In genomic region chr12:15114501-15114900, GRCh38 we compare ENCODE assay signal across 29 cellular contexts.
"Had no signal": no experiment of that assay in that cellular context is flagged by ENCODE, and none has a peak within 500 bp of the region (broad histone marks: within the 10 kb centered on the region; RNA-seq: fewer than 3 reads in every experiment).

No MANE protein-coding gene starts in this region.

- H3K4me3 ChIP-seq: adrenal gland, body of pancreas, colonic mucosa, esophagus squamous epithelium, gastroesophageal sphincter, heart right ventricle had no signal

- H3K27me3 ChIP-seq: adrenal gland, body of pancreas, colonic mucosa, esophagus squamous epithelium, gastroesophageal sphincter, heart right ventricle had no signal

- H3K9me3 Mint-ChIP-seq: activated CD4-positive, alpha-beta memory T cell treated with anti-CD3 and anti-CD28 coated beads, Interleukin-2, amount 10 ng/mL, durations not matched to agents 7 days and 5 days; activated CD4-positive, alpha-beta T cell treated with anti-CD3 and anti-CD28 coated beads, Interleukin-2, amount 10 ng/mL, durations not matched to agents 7 days and 5 days; activated naive CD4-positive, alpha-beta T cell treated with anti-CD3 and anti-CD28 coated beads for 36 hours; activated naive CD4-positive, alpha-beta T cell treated with anti-CD3 and anti-CD28 coated beads, Interleukin-2, amount 50 U/mL, for 24 hours; activated naive CD8-positive, alpha-beta T cell treated with anti-CD3 and anti-CD28 coated beads for 36 hours; activated naive CD8-positive, alpha-beta T cell treated with anti-CD3 and anti-CD28 coated beads, Interleukin-2, amount 50 U/mL, for 24 hours; activated T-cell treated with anti-CD3 and anti-CD28 coated beads, Interleukin-2, amount 50 U/mL, for 4 hours; activated T-helper 1 cell treated with anti-CD3 and anti-CD28 coated beads, Interleukin-12 subunit alpha, Interleukin-12 subunit beta, Interleukin-2, Interleukin-4 antibody, amounts not matched to agents 30 ng/mL and 10 ng/mL and 1 ng/mL, durations not matched to agents 14 hours and 24 hours and 36 hours; activated T-helper 2 cell treated with anti-CD3 and anti-CD28 coated beads, Interferon-gamma antibody, Interleukin-2, Interleukin-4, amounts not matched to agents 10 μg/mL and 5 μg/mL and 100 μg/mL, durations not matched to agents 14 hours and 24 hours and 36 hours had no signal

- H3K4me1 Mint-ChIP-seq: activated CD4-positive, alpha-beta memory T cell treated with anti-CD3 and anti-CD28 coated beads, Interleukin-2, amount 10 ng/mL, durations not matched to agents 7 days and 5 days; activated CD4-positive, alpha-beta T cell treated with anti-CD3 and anti-CD28 coated beads, Interleukin-2, amount 10 ng/mL, durations not matched to agents 7 days and 5 days; activated naive CD4-positive, alpha-beta T cell treated with anti-CD3 and anti-CD28 coated beads, Interleukin-2, amount 50 U/mL, for 24 hours; activated naive CD8-positive, alpha-beta T cell treated with anti-CD3 and anti-CD28 coated beads for 36 hours; activated naive CD8-positive, alpha-beta T cell treated with anti-CD3 and anti-CD28 coated beads, Interleukin-2, amount 50 U/mL, for 24 hours had no signal

- H3K4me1 ChIP-seq: body of pancreas, colonic mucosa, esophagus squamous epithelium had no signal

- DNase-seq: activated CD4-positive, alpha-beta memory T cell treated with anti-CD3 and anti-CD28 coated beads, Interleukin-2, amount 10 ng/mL, durations not matched to agents 7 days and 5 days; activated CD4-positive, alpha-beta T cell treated with anti-CD3 and anti-CD28 coated beads for 1 hour; activated CD4-positive, alpha-beta T cell treated with anti-CD3 and anti-CD28 coated beads for 4 hours; activated CD4-positive, alpha-beta T cell treated with anti-CD3 and anti-CD28 coated beads, Interleukin-2, amount 10 ng/mL, durations not matched to agents 7 days and 5 days; activated CD4-positive, alpha-beta T cell treated with anti-CD3 and anti-CD28 coated beads, Interleukin-2, amount 50 U/mL, for 4 hours; activated effector memory CD4-positive, alpha-beta T cell treated with anti-CD3 and anti-CD28 coated beads, Interleukin-2, amount 50 U/mL, for 16 hours; activated naive CD4-positive, alpha-beta T cell treated with anti-CD3 and anti-CD28 coated beads for 36 hours; activated naive CD8-positive, alpha-beta T cell treated with anti-CD3 and anti-CD28 coated beads for 36 hours; activated naive CD8-positive, alpha-beta T cell treated with anti-CD3 and anti-CD28 coated beads, Interleukin-2, amount 50 U/mL, for 24 hours; activated T-cell treated with anti-CD3 and anti-CD28 coated beads, Interleukin-2, amount 50 U/mL, for 4 hours; adrenal gland; amygdala; aorta; body of pancreas; central memory CD4-positive, alpha-beta T cell; cerebellar nuclear complex; colonic mucosa; effector CD8-positive, alpha-beta T cell; esophagus squamous epithelium; foreskin melanocyte; heart right ventricle; T-helper 2 cell had no signal

- H3K36me3 Mint-ChIP-seq: activated naive CD4-positive, alpha-beta T cell treated with anti-CD3 and anti-CD28 coated beads, Interleukin-2, amount 50 U/mL, for 24 hours; activated naive CD8-positive, alpha-beta T cell treated with anti-CD3 and anti-CD28 coated beads for 36 hours had no signal

- ATAC-seq: activated naive CD8-positive, alpha-beta T cell treated with anti-CD3 and anti-CD28 coated beads, Interleukin-2, amount 50 U/mL, for 24 hours; activated T-cell treated with anti-CD3 and anti-CD28 coated beads, Interleukin-2, amount 50 U/mL, for 4 hours; body of pancreas; gastroesophageal sphincter; heart right ventricle had no signal

- H3K4me3 Mint-ChIP-seq: activated CD4-positive, alpha-beta memory T cell treated with anti-CD3 and anti-CD28 coated beads, Interleukin-2, amount 10 ng/mL, durations not matched to agents 7 days and 5 days; activated CD4-positive, alpha-beta T cell treated with anti-CD3 and anti-CD28 coated beads, Interleukin-2, amount 10 ng/mL, durations not matched to agents 7 days and 5 days; activated naive CD4-positive, alpha-beta T cell treated with anti-CD3 and anti-CD28 coated beads for 36 hours; activated naive CD4-positive, alpha-beta T cell treated with anti-CD3 and anti-CD28 coated beads, Interleukin-2, amount 50 U/mL, for 24 hours; activated naive CD8-positive, alpha-beta T cell treated with anti-CD3 and anti-CD28 coated beads for 36 hours; activated naive CD8-positive, alpha-beta T cell treated with anti-CD3 and anti-CD28 coated beads, Interleukin-2, amount 50 U/mL, for 24 hours; activated T-cell treated with anti-CD3 and anti-CD28 coated beads, Interleukin-2, amount 50 U/mL, for 4 hours; activated T-helper 1 cell treated with anti-CD3 and anti-CD28 coated beads, Interleukin-12 subunit alpha, Interleukin-12 subunit beta, Interleukin-2, Interleukin-4 antibody, amounts not matched to agents 30 ng/mL and 10 ng/mL and 1 ng/mL, durations not matched to agents 14 hours and 24 hours and 36 hours had no signal

- H3K27ac ChIP-seq: body of pancreas, colonic mucosa, epithelial cell of prostate, esophagus squamous epithelium, gastroesophageal sphincter, heart right ventricle had no signal

- H3K36me3 ChIP-seq: adrenal gland, colonic mucosa, esophagus squamous epithelium, gastroesophageal sphincter, heart right ventricle had no signal

- H3K27ac Mint-ChIP-seq: activated CD4-positive, alpha-beta memory T cell treated with anti-CD3 and anti-CD28 coated beads, Interleukin-2, amount 10 ng/mL, durations not matched to agents 7 days and 5 days; activated CD4-positive, alpha-beta T cell treated with anti-CD3 and anti-CD28 coated beads, Interleukin-2, amount 10 ng/mL, durations not matched to agents 7 days and 5 days; activated naive CD4-positive, alpha-beta T cell treated with anti-CD3 and anti-CD28 coated beads for 36 hours; activated naive CD4-positive, alpha-beta T cell treated with anti-CD3 and anti-CD28 coated beads, Interleukin-2, amount 50 U/mL, for 24 hours; activated naive CD8-positive, alpha-beta T cell treated with anti-CD3 and anti-CD28 coated beads for 36 hours; activated naive CD8-positive, alpha-beta T cell treated with anti-CD3 and anti-CD28 coated beads, Interleukin-2, amount 50 U/mL, for 24 hours; activated T-helper 1 cell treated with anti-CD3 and anti-CD28 coated beads, Interleukin-12 subunit alpha, Interleukin-12 subunit beta, Interleukin-2, Interleukin-4 antibody, amounts not matched to agents 30 ng/mL and 10 ng/mL and 1 ng/mL, durations not matched to agents 14 hours and 24 hours and 36 hours; activated T-helper 2 cell treated with anti-CD3 and anti-CD28 coated beads, Interferon-gamma antibody, Interleukin-2, Interleukin-4, amounts not matched to agents 10 μg/mL and 5 μg/mL and 100 μg/mL, durations not matched to agents 14 hours and 24 hours and 36 hours had no signal

- FAIRE-seq: endometrium, endothelial cell of umbilical vein had no signal

- H3K9me3 ChIP-seq: adrenal gland, body of pancreas, colonic mucosa, esophagus squamous epithelium, gastroesophageal sphincter, heart right ventricle had no signal
